ENCODE assay signal across 20 cellular contexts in the genomic region with DNA sequence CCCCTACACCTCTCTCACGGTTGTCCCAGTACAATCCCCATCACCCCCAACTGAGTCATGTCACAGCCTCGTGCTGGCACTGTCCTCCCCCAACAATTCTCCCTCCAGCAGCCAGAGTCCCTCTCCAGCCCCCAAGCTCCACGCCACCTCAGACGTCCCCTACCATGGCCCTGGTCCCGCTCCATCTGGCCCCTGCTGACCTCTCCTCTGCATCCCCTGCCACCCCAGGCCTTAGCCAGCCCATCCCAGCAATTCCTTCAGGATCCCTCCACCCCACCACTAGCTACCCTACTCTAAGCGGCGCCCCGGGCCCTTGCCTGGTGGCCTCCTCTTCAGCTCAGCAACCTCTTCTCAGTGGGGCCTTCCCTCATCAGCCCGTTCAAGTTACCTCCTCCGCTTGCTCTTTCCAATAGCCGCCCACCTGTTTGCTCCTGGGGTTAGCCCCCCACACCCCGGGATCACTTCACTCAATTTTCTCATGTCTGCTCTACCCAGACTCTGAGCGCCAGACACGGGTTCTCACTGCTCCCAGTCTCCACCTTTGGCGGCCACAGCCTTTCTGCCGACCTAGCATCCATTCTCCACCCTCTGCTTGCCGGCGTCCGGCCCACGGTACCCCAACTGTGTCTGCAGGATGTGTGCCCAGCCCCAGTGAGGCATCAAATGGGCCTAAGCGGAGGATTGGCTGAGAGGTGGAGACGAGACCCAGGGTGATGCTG.
DNase-seq lines count a peak whose midpoint lies in the region; ATAC-seq and TF ChIP-seq lines count a peak whose summit lies in the region.
"Had no signal": no experiment of that assay in that cellular context is flagged by ENCODE, and none has a peak within 500 bp of the region (broad histone marks: within the 10 kb centered on the region; RNA-seq: fewer than 3 reads in every experiment).

No MANE protein-coding gene starts in this region.

- no peak for TF ChIP-seq POLR2A in spleen (IDR thresholded peaks at IDR 0.05)

- peaks cover 20 to 29% (median 27%) of the 10 kb centered on the region in 6 donors for H3K4me1 ChIP-seq in spleen
- H3K4me1 ChIP-seq: testis had no signal

- DNase-seq in activated effector memory CD4-positive, alpha-beta T cell treated with anti-CD3 and anti-CD28 coated beads, Interleukin-2, amount 50 U/mL, for 16 hours, result peak; percentile 58
- no peak for DNase-seq in activated effector memory CD4-positive, alpha-beta T cell treated with Interleukin-2 at 50 U/mL for 16 hours
- DNase-seq in spleen (peak; percentile 62), NCI-H526 treated with DMSO at 0.1 percent for 48 hours (lab: John Stamatoyannopoulos, UW) (no peak), occipital lobe (lab: John Stamatoyannopoulos, UW) (no peak)
- DNase-seq: activated T-cell treated with anti-CD3 and anti-CD28 coated beads for 4 hours; amniotic stem cell; central memory CD4-positive, alpha-beta T cell; DMS79 treated with DMSO at 0.1 percent for 48 hours; HFFc6; KG1; NCI-H1694 treated with DMSO at 0.1 percent for 48 hours; NCI-H82; PC-9; stimulated activated CD8-positive, alpha-beta memory T cell treated with anti-CD3 and anti-CD28 coated beads, Interleukin-4, amount 100 ng/mL, for 48 hours; testis had no signal

- H3K27ac ChIP-seq in spleen, result no peak overlapping the region
- H3K27ac ChIP-seq: PC-9, SJSA1, testis had no signal

- no peak overlapping the region for H3K4me3 ChIP-seq in spleen
- H3K4me3 ChIP-seq: PC-9, SJSA1, testis had no signal

- H3K9me3 ChIP-seq in spleen, result no peaks in the 10 kb centered on the region
- H3K9me3 ChIP-seq: SJSA1, testis had no signal

- no peak for ATAC-seq in GM19324 (IDR thresholded peaks at IDR 0.05; ENCODE audit: low FRiP score, unreplicated experiment)

- no peak for TF ChIP-seq CTCF in spleen (IDR thresholded peaks at IDR 0.05 in 8 of 11, conservative IDR thresholded peaks at IDR 0.05 in 3 of 11)

- peak overlapping the region; percentile 31 to 94 (median 57) for H3K27ac Mint-ChIP-seq in IgD-negative memory B cell
- peak overlapping the region; percentile 33 for H3K27ac Mint-ChIP-seq in dendritic cell treated with granulocyte-macrophage colony-stimulating factor and Interleukin-4, amounts not matched to agents 40 ng/mL and 50 ng/mL, for 4 days
- H3K27ac Mint-ChIP-seq: HFFc6 had no signal

- H3K36me3 ChIP-seq in spleen, result peaks cover 0 to 56% (median 24%) of the 10 kb centered on the region in 6 donors

- WGBS in spleen, 5 donors, result 92 to 95% (median 94%) methylated on average over 22 of the region's 22 CpGs

- no peaks in the 10 kb centered on the region for H3K27me3 ChIP-seq in spleen (replicated peaks in 1 of 7)
- H3K27me3 ChIP-seq: SJSA1, testis had no signal

- no peaks in the 10 kb centered on the region for H3K36me3 Mint-ChIP-seq in IgD-negative memory B cell
- H3K36me3 Mint-ChIP-seq in dendritic cell treated with granulocyte-macrophage colony-stimulating factor and Interleukin-4, amounts not matched to agents 40 ng/mL and 50 ng/mL, for 4 days (ENCODE audit: low read depth), result peaks cover 75% of the 10 kb centered on the region

- no peaks in the 10 kb centered on the region for H3K27me3 Mint-ChIP-seq in IgD-negative memory B cell
- H3K27me3 Mint-ChIP-seq in dendritic cell treated with granulocyte-macrophage colony-stimulating factor and Interleukin-4, amounts not matched to agents 40 ng/mL and 50 ng/mL, for 4 days, result no peaks in the 10 kb centered on the region

- peak overlapping the region in 2 of 4 donors; percentile 17 to 83 for H3K4me3 Mint-ChIP-seq in IgD-negative memory B cell
- H3K4me3 Mint-ChIP-seq in dendritic cell treated with granulocyte-macrophage colony-stimulating factor and Interleukin-4, amounts not matched to agents 40 ng/mL and 50 ng/mL, for 4 days, result no peak overlapping the region
- H3K4me3 Mint-ChIP-seq: HFFc6 had no signal

- H3K9me3 Mint-ChIP-seq in IgD-negative memory B cell, result no peaks in the 10 kb centered on the region
- H3K9me3 Mint-ChIP-seq in dendritic cell treated with granulocyte-macrophage colony-stimulating factor and Interleukin-4, amounts not matched to agents 40 ng/mL and 50 ng/mL, for 4 days, result no peaks in the 10 kb centered on the region
- H3K9me3 Mint-ChIP-seq: HFFc6 had no signal

- peaks cover 13 to 19% (median 17%) of the 10 kb centered on the region in 3 donors for H3K4me1 Mint-ChIP-seq in IgD-negative memory B cell
- peaks cover 48% of the 10 kb centered on the region for H3K4me1 Mint-ChIP-seq in dendritic cell treated with granulocyte-macrophage colony-stimulating factor and Interleukin-4, amounts not matched to agents 40 ng/mL and 50 ng/mL, for 4 days (ENCODE audit: low read depth)

- intact Hi-C loops in dendritic cell treated with granulocyte-macrophage colony-stimulating factor and Interleukin-4, amounts not matched to agents 40 ng/mL and 50 ng/mL, for 4 days (cut with micrococcal nuclease), result no loop called here
- intact Hi-C loops in spleen (cut with DNase I; ENCODE audit: low total_unique reads), result no loop called here

Comparison
In these comparisons a context has a peak if more than half of its experiments do, and no peak if none do; other contexts are left out.
1. DNase-seq: peak in activated effector memory CD4-positive, alpha-beta T cell treated with anti-CD3 and anti-CD28 coated beads, Interleukin-2, amount 50 U/mL, for 16 hours (single experiment) and spleen (single experiment); none in activated effector memory CD4-positive, alpha-beta T cell treated with Interleukin-2 at 50 U/mL for 16 hours (single experiment), NCI-H526 treated with DMSO at 0.1 percent for 48 hours (single experiment) and occipital lobe (single experiment).